In the genomic region with DNA sequence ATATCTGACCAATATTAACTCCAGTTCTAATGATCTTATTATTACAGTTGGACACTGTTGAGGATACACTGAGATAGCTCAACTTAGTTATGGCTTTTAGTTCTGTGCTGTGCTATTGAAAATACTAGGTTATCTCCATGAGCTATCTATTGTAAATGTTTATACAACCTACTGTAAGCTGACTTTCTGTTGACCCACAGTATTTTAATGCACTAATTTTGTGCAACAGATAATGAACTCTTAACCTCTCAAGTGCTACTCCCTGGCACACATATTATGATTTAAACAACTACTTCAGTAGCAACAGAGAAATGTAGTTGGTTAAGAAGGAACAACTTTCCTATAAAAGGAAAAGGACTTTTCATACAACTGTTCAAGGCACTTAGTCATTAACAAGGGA, we compare ENCODE assay signal across 1 cellular context.
TF ChIP-seq lines count a peak whose summit lies in the region.

No MANE protein-coding gene starts in this region.

TF ChIP-seq in HepG2, 621 proteins besides CTCF, POLR2A, EP300 and RAD21 (continued from another document):
- TF ChIP-seq HMG20A (CRISPR knock-in tag; IDR thresholded peaks at IDR 0.05; ENCODE audit: borderline replicate concordance) = peak; percentile 54; the same call in 1 of the 2 replicates
- TF ChIP-seq SOX13 (IDR thresholded peaks at IDR 0.05) = no peak
- TF ChIP-seq SOX13 (CRISPR knock-in tag; conservative IDR thresholded peaks at IDR 0.05 in 1 of 2, IDR thresholded peaks at IDR 0.05 in 1 of 2) = peak in 1 of 2 experiments; percentile 22; a peak in 1 of 4 replicates
- TF ChIP-seq REPIN1 (CRISPR knock-in tag; IDR thresholded peaks at IDR 0.05; ENCODE audit: borderline replicate concordance, low read depth) = no peak
- no peak for TF ChIP-seq SOX5 (CRISPR knock-in tag; IDR thresholded peaks at IDR 0.05; ENCODE audit: borderline replicate concordance)
- TF ChIP-seq TAF1 (CRISPR knock-in tag; IDR thresholded peaks at IDR 0.05) = no peak
- peak; percentile 75 for TF ChIP-seq RARA (CRISPR knock-in tag; IDR thresholded peaks at IDR 0.05)
- no peak for TF ChIP-seq ZNF572 (CRISPR knock-in tag; IDR thresholded peaks at IDR 0.05)
- no peak for TF ChIP-seq LRRFIP1 (CRISPR knock-in tag; conservative IDR thresholded peaks at IDR 0.05)
- no peak for TF ChIP-seq YEATS2 (CRISPR knock-in tag; IDR thresholded peaks at IDR 0.05; ENCODE audit: borderline replicate concordance)
- TF ChIP-seq HHEX (CRISPR knock-in tag; IDR thresholded peaks at IDR 0.05) = peak; percentile 89
- TF ChIP-seq NR2F2 (IDR thresholded peaks at IDR 0.05; ENCODE audit: borderline replicate concordance, low read depth) = peak; percentile 81; the same call in 1 of the 2 replicates
- no peak for TF ChIP-seq ZNF720 (CRISPR knock-in tag; IDR thresholded peaks at IDR 0.05)
- TF ChIP-seq ZNF772 (CRISPR knock-in tag; IDR thresholded peaks at IDR 0.05) = no peak
- TF ChIP-seq FOXA3 (CRISPR knock-in tag; IDR thresholded peaks at IDR 0.05) = peak; percentile 73
- 0 out of 2 replicates have a peak, but pooled peaks have one; percentile 21 for TF ChIP-seq ZGPAT (CRISPR knock-in tag; IDR thresholded peaks at IDR 0.05)
- TF ChIP-seq, protein P1, sequence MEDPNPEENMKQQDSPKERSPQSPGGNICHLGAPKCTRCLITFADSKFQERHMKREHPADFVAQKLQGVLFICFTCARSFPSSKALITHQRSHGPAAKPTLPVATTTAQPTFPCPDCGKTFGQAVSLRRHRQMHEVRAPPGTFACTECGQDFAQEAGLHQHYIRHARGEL (CRISPR knock-in tag; IDR thresholded peaks at IDR 0.05) = no peak
- TF ChIP-seq KDM5B (CRISPR knock-in tag; IDR thresholded peaks at IDR 0.05; ENCODE audit: borderline replicate concordance) = no peak
- TF ChIP-seq ZNF451 (CRISPR knock-in tag; IDR thresholded peaks at IDR 0.05) = no peak
- TF ChIP-seq ZNF776 (CRISPR knock-in tag; IDR thresholded peaks at IDR 0.05) = no peak
- peak; percentile 67; the same call in 1 of the 2 replicates for TF ChIP-seq NR2F6 (IDR thresholded peaks at IDR 0.05)
- TF ChIP-seq NR2F6 (CRISPR knock-in tag; IDR thresholded peaks at IDR 0.05) = 0 out of 2 replicates have a peak, but pooled peaks have one; percentile 22
- TF ChIP-seq ZNF567 (CRISPR knock-in tag; IDR thresholded peaks at IDR 0.05; ENCODE audit: borderline replicate concordance) = no peak
- TF ChIP-seq, protein P2, sequence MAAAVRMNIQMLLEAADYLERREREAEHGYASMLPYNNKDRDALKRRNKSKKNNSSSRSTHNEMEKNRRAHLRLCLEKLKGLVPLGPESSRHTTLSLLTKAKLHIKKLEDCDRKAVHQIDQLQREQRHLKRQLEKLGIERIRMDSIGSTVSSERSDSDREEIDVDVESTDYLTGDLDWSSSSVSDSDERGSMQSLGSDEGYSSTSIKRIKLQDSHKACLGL (CRISPR knock-in tag; IDR thresholded peaks at IDR 0.05) = no peak
- no peak for TF ChIP-seq MLLT10 (CRISPR knock-in tag; IDR thresholded peaks at IDR 0.05)
